1 cellular context compared by ENCODE assay signal in the genomic region with DNA sequence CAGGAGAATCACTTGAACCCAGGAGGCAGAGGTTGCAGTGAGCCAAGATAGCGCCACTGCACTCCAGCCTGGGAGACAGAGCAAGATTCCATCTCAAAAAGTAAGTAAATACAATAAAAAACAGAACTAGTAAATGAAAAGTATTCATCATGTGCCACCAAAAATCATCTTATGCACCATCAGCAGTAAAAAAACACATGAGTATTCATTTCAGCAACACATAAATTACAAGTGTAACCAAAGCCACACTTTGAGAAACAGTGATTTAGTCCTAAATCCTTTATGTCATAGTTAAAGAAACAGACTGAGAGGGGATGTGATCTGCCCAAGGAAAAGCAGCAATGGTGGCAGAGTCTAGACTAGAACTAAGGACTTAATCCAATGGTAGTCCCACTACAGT.
TF ChIP-seq lines count a peak whose summit lies in the region.

No MANE protein-coding gene starts in this region.

TF ChIP-seq in HepG2, 621 proteins besides CTCF, POLR2A, EP300 and RAD21:
- TF ChIP-seq MAFK (conservative IDR thresholded peaks at IDR 0.05 in 1 of 2, IDR thresholded peaks at IDR 0.05 in 1 of 2; ENCODE audit: low read length in 2 of 2) (peak; percentile 40 to 57; a peak in 3 of 4 replicates), MAFF (IDR thresholded peaks at IDR 0.05; ENCODE audit: low read depth, low read length) (peak; percentile 53), ZSCAN12 (CRISPR knock-in tag; IDR thresholded peaks at IDR 0.05) (no peak)
